Comparison of ENCODE assay signal across 34 cellular contexts in the genomic region with DNA sequence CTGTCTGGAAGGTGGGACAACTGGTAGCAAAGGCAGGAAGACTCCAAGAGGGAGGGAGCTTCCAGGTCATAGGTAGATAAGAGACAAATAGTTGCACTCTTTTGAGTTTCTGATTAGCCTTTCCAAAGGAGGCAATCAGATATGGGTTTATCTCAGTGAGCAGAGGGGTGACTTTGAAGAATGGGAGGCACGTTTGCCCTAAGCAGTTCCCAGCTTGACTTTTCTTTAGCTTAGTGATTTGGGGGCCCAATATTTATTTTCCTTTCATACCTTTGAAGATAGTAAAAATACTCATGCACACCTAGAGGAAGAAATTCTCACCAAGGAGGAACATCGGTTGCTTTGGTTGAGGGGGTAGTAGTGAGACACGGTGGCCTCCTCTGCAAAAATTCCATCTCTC.
"Had no signal": no experiment of that assay in that cellular context is flagged by ENCODE, and none has a peak within 500 bp of the region (broad histone marks: within the 10 kb centered on the region; RNA-seq: fewer than 3 reads in every experiment).

No MANE protein-coding gene starts in this region.

- H3K36me3 Mint-ChIP-seq: activated CD8-positive, alpha-beta memory T cell treated with anti-CD3 and anti-CD28 coated beads, Interleukin-2, amount 10 ng/mL, durations not matched to agents 7 days and 5 days; activated naive CD4-positive, alpha-beta T cell treated with anti-CD3 and anti-CD28 coated beads, Interleukin-2, amount 10 ng/mL, durations not matched to agents 7 days and 5 days; activated naive CD4-positive, alpha-beta T cell treated with anti-CD3 and anti-CD28 coated beads, Interleukin-2, amount 50 U/mL, for 24 hours; activated naive CD8-positive, alpha-beta T cell; activated naive CD8-positive, alpha-beta T cell treated with anti-CD3 and anti-CD28 coated beads, Interleukin-2, amount 10 ng/mL, durations not matched to agents 7 days and 5 days; brain; T-cell; WTC11 had no signal

- ATAC-seq: activated CD4-positive, alpha-beta T cell treated with anti-CD3 and anti-CD28 coated beads for 36 hours; activated CD4-positive, CD25-positive, alpha-beta regulatory T cell treated with anti-CD3 and anti-CD28 coated beads, Interleukin-2, amount 50 U/mL, for 24 hours; activated CD8-positive, alpha-beta memory T cell treated with anti-CD3 and anti-CD28 coated beads, Interleukin-2, amount 10 ng/mL, durations not matched to agents 7 days and 5 days; activated CD8-positive, alpha-beta T cell treated with anti-CD3 and anti-CD28 coated beads, Interleukin-2, amount 10 ng/mL, durations not matched to agents 7 days and 5 days; activated naive CD8-positive, alpha-beta T cell treated with anti-CD3 and anti-CD28 coated beads, Interleukin-2, amount 50 U/mL, for 24 hours; T-cell; WTC11 had no signal

- H3K4me3 Mint-ChIP-seq: activated CD4-positive, alpha-beta memory T cell treated with anti-CD3 and anti-CD28 coated beads, Interleukin-2, amount 10 ng/mL, durations not matched to agents 7 days and 5 days; activated CD4-positive, alpha-beta T cell treated with anti-CD3 and anti-CD28 coated beads for 36 hours; activated CD4-positive, alpha-beta T cell treated with anti-CD3 and anti-CD28 coated beads, Interleukin-2, amount 10 ng/mL, durations not matched to agents 7 days and 5 days; activated CD8-positive, alpha-beta memory T cell treated with anti-CD3 and anti-CD28 coated beads, Interleukin-2, amount 10 ng/mL, durations not matched to agents 7 days and 5 days; activated CD8-positive, alpha-beta T cell treated with anti-CD3 and anti-CD28 coated beads, Interleukin-2, amount 10 ng/mL, durations not matched to agents 7 days and 5 days; activated naive CD4-positive, alpha-beta T cell treated with anti-CD3 and anti-CD28 coated beads, Interleukin-2, amount 10 ng/mL, durations not matched to agents 7 days and 5 days; activated naive CD4-positive, alpha-beta T cell treated with anti-CD3 and anti-CD28 coated beads, Interleukin-2, amount 50 U/mL, for 24 hours; activated naive CD8-positive, alpha-beta T cell; activated naive CD8-positive, alpha-beta T cell treated with anti-CD3 and anti-CD28 coated beads, Interleukin-2, amount 10 ng/mL, durations not matched to agents 7 days and 5 days; activated naive CD8-positive, alpha-beta T cell treated with anti-CD3 and anti-CD28 coated beads, Interleukin-2, amount 50 U/mL, for 24 hours; activated T-cell treated with anti-CD3 and anti-CD28 coated beads, Interleukin-2, amount 50 U/mL, for 24 hours; brain; T-cell; T-helper 2 cell treated with Interferon-gamma antibody and Interleukin-4, amounts not matched to agents 5 μg/mL and 100 μg/mL, for 36 hours; WTC11 had no signal

- H3K4me1 Mint-ChIP-seq: activated naive CD4-positive, alpha-beta T cell treated with anti-CD3 and anti-CD28 coated beads, Interleukin-2, amount 50 U/mL, for 24 hours; activated naive CD8-positive, alpha-beta T cell treated with anti-CD3 and anti-CD28 coated beads, Interleukin-2, amount 10 ng/mL, durations not matched to agents 7 days and 5 days; activated naive CD8-positive, alpha-beta T cell treated with anti-CD3 and anti-CD28 coated beads, Interleukin-2, amount 50 U/mL, for 24 hours had no signal

- H3K27me3 ChIP-seq: ascending aorta had no signal

- H3K36me3 ChIP-seq: ascending aorta, WERI-Rb-1 had no signal

- H3K27ac Mint-ChIP-seq: activated CD4-positive, alpha-beta memory T cell treated with anti-CD3 and anti-CD28 coated beads, Interleukin-2, amount 10 ng/mL, durations not matched to agents 7 days and 5 days; activated CD4-positive, alpha-beta T cell treated with anti-CD3 and anti-CD28 coated beads for 36 hours; activated CD4-positive, alpha-beta T cell treated with anti-CD3 and anti-CD28 coated beads, Interleukin-2, amount 10 ng/mL, durations not matched to agents 7 days and 5 days; activated CD8-positive, alpha-beta memory T cell treated with anti-CD3 and anti-CD28 coated beads, Interleukin-2, amount 10 ng/mL, durations not matched to agents 7 days and 5 days; activated CD8-positive, alpha-beta T cell treated with anti-CD3 and anti-CD28 coated beads, Interleukin-2, amount 10 ng/mL, durations not matched to agents 7 days and 5 days; activated naive CD4-positive, alpha-beta T cell treated with anti-CD3 and anti-CD28 coated beads, Interleukin-2, amount 10 ng/mL, durations not matched to agents 7 days and 5 days; activated naive CD4-positive, alpha-beta T cell treated with anti-CD3 and anti-CD28 coated beads, Interleukin-2, amount 50 U/mL, for 24 hours; activated naive CD8-positive, alpha-beta T cell; activated naive CD8-positive, alpha-beta T cell treated with anti-CD3 and anti-CD28 coated beads, Interleukin-2, amount 10 ng/mL, durations not matched to agents 7 days and 5 days; activated naive CD8-positive, alpha-beta T cell treated with anti-CD3 and anti-CD28 coated beads, Interleukin-2, amount 50 U/mL, for 24 hours; activated T-cell treated with anti-CD3 and anti-CD28 coated beads, Interleukin-2, amount 50 U/mL, for 24 hours; activated T-helper 2 cell treated with anti-CD3 and anti-CD28 coated beads, Interferon-gamma antibody, Interleukin-2, Interleukin-4, amounts not matched to agents 10 μg/mL and 5 μg/mL and 100 μg/mL, durations not matched to agents 14 hours and 24 hours and 36 hours; brain; T-cell; T-helper 2 cell treated with Interferon-gamma antibody and Interleukin-4, amounts not matched to agents 5 μg/mL and 100 μg/mL, for 36 hours; WTC11 had no signal

- H3K9me3 Mint-ChIP-seq: activated CD4-positive, alpha-beta memory T cell treated with anti-CD3 and anti-CD28 coated beads, Interleukin-2, amount 10 ng/mL, durations not matched to agents 7 days and 5 days; activated CD4-positive, alpha-beta T cell treated with anti-CD3 and anti-CD28 coated beads, Interleukin-2, amount 10 ng/mL, durations not matched to agents 7 days and 5 days; activated naive CD4-positive, alpha-beta T cell treated with anti-CD3 and anti-CD28 coated beads, Interleukin-2, amount 10 ng/mL, durations not matched to agents 7 days and 5 days; activated naive CD4-positive, alpha-beta T cell treated with anti-CD3 and anti-CD28 coated beads, Interleukin-2, amount 50 U/mL, for 24 hours; activated naive CD8-positive, alpha-beta T cell treated with anti-CD3 and anti-CD28 coated beads, Interleukin-2, amount 10 ng/mL, durations not matched to agents 7 days and 5 days; activated naive CD8-positive, alpha-beta T cell treated with anti-CD3 and anti-CD28 coated beads, Interleukin-2, amount 50 U/mL, for 24 hours; T-cell; T-helper 2 cell treated with Interferon-gamma antibody and Interleukin-4, amounts not matched to agents 5 μg/mL and 100 μg/mL, for 36 hours had no signal

- H3K4me3 ChIP-seq: ascending aorta had no signal

- DNase-seq: activated CD4-positive, alpha-beta memory T cell treated with anti-CD3 and anti-CD28 coated beads, Interleukin-2, amount 10 ng/mL, durations not matched to agents 7 days and 5 days; activated CD4-positive, alpha-beta T cell treated with anti-CD3 and anti-CD28 coated beads for 1 hour; activated CD4-positive, alpha-beta T cell treated with anti-CD3 and anti-CD28 coated beads for 36 hours; activated CD4-positive, alpha-beta T cell treated with anti-CD3 and anti-CD28 coated beads for 48 hours; activated CD4-positive, alpha-beta T cell treated with anti-CD3 and anti-CD28 coated beads, Interleukin-2, amount 10 ng/mL, durations not matched to agents 7 days and 5 days; activated CD4-positive, alpha-beta T cell treated with anti-CD3 and anti-CD28 coated beads, Interleukin-2, amount 50 U/mL, for 48 hours; activated CD4-positive, CD25-positive, alpha-beta regulatory T cell; activated CD8-positive, alpha-beta memory T cell treated with anti-CD3 and anti-CD28 coated beads for 24 hours; activated CD8-positive, alpha-beta memory T cell treated with anti-CD3 and anti-CD28 coated beads, Interleukin-2, amount 10 ng/mL, durations not matched to agents 7 days and 5 days; activated CD8-positive, alpha-beta memory T cell treated with anti-CD3 and anti-CD28 coated beads, Interleukin-2, amount 50 U/mL, for 48 hours; activated CD8-positive, alpha-beta T cell treated with anti-CD3 and anti-CD28 coated beads, Interleukin-2, amount 10 ng/mL, durations not matched to agents 7 days and 5 days; activated effector memory CD4-positive, alpha-beta T cell treated with Interleukin-2 at 50 U/mL for 16 hours; activated gamma-delta T cell; activated naive CD4-positive, alpha-beta T cell treated with anti-CD3 and anti-CD28 coated beads, Interleukin-2, amount 10 ng/mL, durations not matched to agents 7 days and 5 days; activated naive CD4-positive, alpha-beta T cell treated with Interleukin-2 at 50 U/mL for 16 hours; activated naive CD8-positive, alpha-beta T cell treated with anti-CD3 and anti-CD28 coated beads, Interleukin-2, amount 10 ng/mL, durations not matched to agents 7 days and 5 days; activated naive CD8-positive, alpha-beta T cell treated with anti-CD3 and anti-CD28 coated beads, Interleukin-2, amount 50 U/mL, for 24 hours; activated T-cell treated with anti-CD3 and anti-CD28 coated beads, Interleukin-2, amount 50 U/mL, for 24 hours; activated T-cell treated with anti-CD3 and anti-CD28 coated beads, Interleukin-2, amount 50 U/mL, for 48 hours; amygdala; anterior cingulate cortex; central memory CD4-positive, alpha-beta T cell; T-cell; T-helper 2 cell; T-helper 9 cell; WERI-Rb-1 had no signal

- H3K27ac ChIP-seq: ascending aorta, WERI-Rb-1 had no signal
